8 cellular contexts compared by ENCODE assay signal in the genomic region with DNA sequence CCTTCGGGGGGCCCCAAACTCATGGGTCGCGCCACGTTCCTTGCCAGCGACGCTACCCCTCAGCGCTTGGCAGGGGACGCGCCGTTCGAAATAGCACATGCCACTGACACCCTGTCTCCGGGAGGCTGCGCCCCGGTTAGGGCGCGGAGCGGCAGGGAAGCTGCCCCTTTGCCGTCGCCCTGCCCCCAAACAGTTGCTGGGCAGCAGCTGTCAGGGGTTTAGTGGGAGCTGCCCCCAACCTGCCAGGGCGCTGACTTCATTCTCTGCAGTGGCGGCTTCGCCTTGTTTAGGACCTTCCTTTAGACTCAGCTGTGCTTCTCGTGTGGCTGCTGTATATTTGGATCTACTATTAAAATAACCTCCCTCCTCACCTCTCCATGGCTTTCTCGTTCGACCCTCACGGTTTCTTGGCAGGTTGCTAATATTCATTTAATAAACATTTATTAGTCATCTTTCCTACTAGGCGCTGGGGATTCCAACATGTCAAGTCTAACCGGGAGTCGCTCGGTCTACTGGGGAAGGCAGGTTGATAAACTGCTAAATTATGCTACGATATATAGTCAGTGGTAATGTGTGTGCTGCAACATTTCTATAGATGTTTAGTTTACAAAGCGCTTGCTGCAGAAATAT. TPM values are rescaled to one million over a fixed set of nuclear protein-coding genes. Genes with fewer than 3 reads are reported as not detected.
DNase-seq lines count a peak whose midpoint lies in the region; ATAC-seq and TF ChIP-seq lines count a peak whose summit lies in the region.

No MANE protein-coding gene starts in this region.

- peaks cover 39% of the 10 kb centered on the region for H3K4me1 Mint-ChIP-seq in type B pancreatic cell (ENCODE audit: unreplicated experiment)

- no peak overlapping the region for H2BK15ac ChIP-seq in mesendoderm (replicated peaks; ENCODE audit: low read depth)

- H3K4me2 ChIP-seq in mesendoderm (ENCODE audit: low read length): peak overlapping the region; percentile 74

- H3K9me3 ChIP-seq in duodenal mucosa (ENCODE audit: control insufficient read depth in 1 of 2, low read length in 2 of 2): no peaks in the 10 kb centered on the region

- H4K5ac ChIP-seq in mesendoderm (ENCODE audit: low read length): no peak overlapping the region

- peaks cover 10% of the 10 kb centered on the region for H3K79me1 ChIP-seq in mesendoderm (ENCODE audit: low read length)

- H2BK5ac ChIP-seq in mesendoderm (ENCODE audit: low read length): no peak overlapping the region

- H3K9me3 Mint-ChIP-seq in type B pancreatic cell: no peaks in the 10 kb centered on the region

- H2BK120ac ChIP-seq in mesendoderm (ENCODE audit: low read depth, low read length): no peak overlapping the region

- H3K79me2 ChIP-seq in mesendoderm (ENCODE audit: control insufficient read depth, insufficient read depth, low read length): peaks cover 9% of the 10 kb centered on the region

- H3K23ac ChIP-seq in mesendoderm (ENCODE audit: low read length): no peak overlapping the region

- H3K36me3 Mint-ChIP-seq in type B pancreatic cell: peaks cover 7% of the 10 kb centered on the region

- H3K56ac ChIP-seq in mesendoderm (ENCODE audit: low read length): peak overlapping the region; percentile 94

- H3K27ac ChIP-seq in VCaP (peak overlapping the region; percentile 90), duodenal mucosa (ENCODE audit: low read depth, low read length) (peak overlapping the region; percentile 73), mesendoderm (ENCODE audit: low read depth, low read length) (no peak overlapping the region)

- peak overlapping the region; percentile 89 for H3K4me3 Mint-ChIP-seq in type B pancreatic cell

- no peak for TF ChIP-seq CTCF in VCaP (conservative IDR thresholded peaks at IDR 0.05)
- no peak for TF ChIP-seq CTCF in type B pancreatic cell (conservative IDR thresholded peaks at IDR 0.05)

- no peak overlapping the region for H4K8ac ChIP-seq in mesendoderm (ENCODE audit: low read depth, low read length)

- H3K9ac ChIP-seq in duodenal mucosa (ENCODE audit: low read depth in 1 of 2, low read length in 2 of 2) (peak overlapping the region; percentile 72 to 96), mesendoderm (ENCODE audit: low read length) (peak overlapping the region; percentile 69)

- DNase-seq in NCI-H2227 (lab: John Stamatoyannopoulos, UW; ENCODE audit: unreplicated experiment) (peak; percentile 44), NCI-H2227 treated with DMSO at 0.1 percent for 48 hours (lab: John Stamatoyannopoulos, UW) (no peak), mesendoderm (peak; percentile 35), type B pancreatic cell (ENCODE audit: extremely low spot score, unreplicated experiment) (no peak)

- H3K36me3 ChIP-seq in duodenal mucosa (ENCODE audit: control insufficient read depth in 1 of 2, insufficient read depth in 2 of 2, low read length in 2 of 2) (peaks cover 0 to 3% of the 10 kb centered on the region in 2 donors), mesendoderm (ENCODE audit: control insufficient read depth, insufficient read depth, low read length) (no peaks in the 10 kb centered on the region)

- H3K27me3 ChIP-seq in duodenal mucosa (ENCODE audit: control insufficient read depth in 1 of 2, insufficient read depth in 2 of 2, low read length in 2 of 2) (no peaks in the 10 kb centered on the region), mesendoderm (ENCODE audit: insufficient read depth, low read length, poor library complexity) (no peaks in the 10 kb centered on the region)

- peaks cover 11% of the 10 kb centered on the region for H3K27me3 Mint-ChIP-seq in type B pancreatic cell

- no peak overlapping the region for H3K4ac ChIP-seq in mesendoderm (ENCODE audit: low read depth, low read length)

- no CpG with 5 or more reads among the region's 32 CpGs for WGBS in mesendoderm (ENCODE audit: extremely low coverage, insufficient coverage, low lambda C conversion rate)

- H3K18ac ChIP-seq in mesendoderm (ENCODE audit: low read length): no peak overlapping the region

- peak; percentile 0 for ATAC-seq in HG03442 (IDR thresholded peaks at IDR 0.05; ENCODE audit: unreplicated experiment)
- no peak for ATAC-seq in HG02973 (IDR thresholded peaks at IDR 0.05; ENCODE audit: unreplicated experiment)

- H3K27ac Mint-ChIP-seq in type B pancreatic cell: peak overlapping the region; percentile 95

- H2AK5ac ChIP-seq in mesendoderm (ENCODE audit: low read length): no peak overlapping the region

- peaks cover 26 to 39% of the 10 kb centered on the region in 2 donors for H3K4me1 ChIP-seq in duodenal mucosa (ENCODE audit: control insufficient read depth in 1 of 2, insufficient read depth in 2 of 2, low read length in 2 of 2)
- H3K4me1 ChIP-seq in mesendoderm (ENCODE audit: control insufficient read depth, low read depth, low read length): peaks cover 15% of the 10 kb centered on the region

- H3K4me3 ChIP-seq in duodenal mucosa (ENCODE audit: low read depth in 1 of 2, low read length in 2 of 2) (peak overlapping the region; percentile 76 to 91), mesendoderm (ENCODE audit: low read length) (peak overlapping the region; percentile 61)

RNA-seq across cellular contexts. Expression of a gene that starts 0.8 kb away (rescaled TPM):
- 47.0 TPM for polyA plus RNA-seq in mesendoderm (2013, experiment 1 of 2)
- 48.0 TPM for polyA plus RNA-seq in mesendoderm (2013, experiment 2 of 2)
- 83.0 and 97.5 TPM in 2 replicates for total RNA-seq in type B pancreatic cell (ENCODE audit: low replicate concordance)

RNA-seq across cellular contexts. Expression of a gene that starts 8.3 kb away (rescaled TPM):
- 124 TPM for polyA plus RNA-seq in mesendoderm (2013, experiment 1 of 2)
- 124 TPM for polyA plus RNA-seq in mesendoderm (2013, experiment 2 of 2)
- total RNA-seq in type B pancreatic cell (ENCODE audit: low replicate concordance): 105 and 120 TPM in 2 replicates

RNA-seq across cellular contexts. Expression of a gene that starts 9.5 kb away (rescaled TPM):
- 34.2 TPM for polyA plus RNA-seq in mesendoderm (2013, experiment 1 of 2)
- 32.7 TPM for polyA plus RNA-seq in mesendoderm (2013, experiment 2 of 2)
- total RNA-seq in type B pancreatic cell (ENCODE audit: low replicate concordance): 162 and 218 TPM in 2 replicates

RNA-seq across cellular contexts. Expression of a gene that starts 37.2 kb away (rescaled TPM):
- 14.1 TPM for polyA plus RNA-seq in mesendoderm (2013, experiment 1 of 2)
- 12.4 TPM for polyA plus RNA-seq in mesendoderm (2013, experiment 2 of 2)
- 2.3 and 3.5 TPM in 2 replicates for total RNA-seq in type B pancreatic cell (ENCODE audit: low replicate concordance)

RNA-seq across cellular contexts. Expression of a gene that starts 47.4 kb away (rescaled TPM):
- polyA plus RNA-seq in mesendoderm (2013, experiment 1 of 2): not detected
- polyA plus RNA-seq in mesendoderm (2013, experiment 2 of 2): not detected
- total RNA-seq in type B pancreatic cell (ENCODE audit: low replicate concordance): not detected in 2 replicates

Comparison
In these comparisons a context has a peak if more than half of its experiments do, and no peak if none do; other contexts are left out.
1. DNase-seq: peak in NCI-H2227 (single experiment) and mesendoderm (single experiment); none in NCI-H2227 treated with DMSO at 0.1 percent for 48 hours (single experiment) and type B pancreatic cell (single experiment).